In genomic region chr1:203281033-203281432, GRCh38 we compare ENCODE assay signal across 16 cellular contexts. TPM values are rescaled to one million over a fixed set of nuclear protein-coding genes. Genes with fewer than 3 reads are reported as not detected.
DNase-seq lines count a peak whose midpoint lies in the region; ATAC-seq and TF ChIP-seq lines count a peak whose summit lies in the region.
"Had no signal": no experiment of that assay in that cellular context is flagged by ENCODE, and none has a peak within 500 bp of the region (broad histone marks: within the 10 kb centered on the region; RNA-seq: fewer than 3 reads in every experiment).

No MANE protein-coding gene starts in this region.

- H3K4me3 Mint-ChIP-seq in T-helper 1 cell treated with Interleukin-12 subunit alpha and Interleukin-12 subunit beta and Interleukin-4 antibody, amounts not matched to agents 30 μg/mL and 1 μg/mL, for 36 hours: no peak overlapping the region
- no peak overlapping the region for H3K4me3 Mint-ChIP-seq in activated B cell treated with CpG ODN at 0.5 μM for 24 hours
- H3K4me3 Mint-ChIP-seq: central memory CD8-positive, alpha-beta T cell; natural killer cell had no signal

- CTCF ChIA-PET in activated B cell treated with CpG ODN at 0.5 μM for 24 hours (lab: Charles Lee): interaction anchor here (0.8 kb wide), 1 partner anchor 44 kb away, joined by 3 read pairs; no protein-coding TSS in a partner anchor

- H3K36me3 Mint-ChIP-seq in T-helper 1 cell treated with Interleukin-12 subunit alpha and Interleukin-12 subunit beta and Interleukin-4 antibody, amounts not matched to agents 30 μg/mL and 1 μg/mL, for 36 hours (ENCODE audit: low read depth): no peaks in the 10 kb centered on the region
- H3K36me3 Mint-ChIP-seq in activated B cell treated with CpG ODN at 0.5 μM for 24 hours (ENCODE audit: low read depth): no peaks in the 10 kb centered on the region
- H3K36me3 Mint-ChIP-seq: natural killer cell had no signal

- H3K27ac ChIP-seq in right cardiac atrium (ENCODE audit: low read length) (peak overlapping the region; percentile 56), suprapubic skin (peak overlapping the region; percentile 15)
- H3K27ac ChIP-seq: KMS-11 had no signal

- no peak for TF ChIP-seq POLR2A in suprapubic skin (IDR thresholded peaks at IDR 0.05)

- H3K9me3 Mint-ChIP-seq in T-helper 1 cell treated with Interleukin-12 subunit alpha and Interleukin-12 subunit beta and Interleukin-4 antibody, amounts not matched to agents 30 μg/mL and 1 μg/mL, for 36 hours: no peaks in the 10 kb centered on the region
- H3K9me3 Mint-ChIP-seq in activated B cell treated with CpG ODN at 0.5 μM for 24 hours: no peaks in the 10 kb centered on the region
- H3K9me3 Mint-ChIP-seq: central memory CD8-positive, alpha-beta T cell; natural killer cell had no signal

- no peaks in the 10 kb centered on the region for H3K36me3 ChIP-seq in suprapubic skin

- ATAC-seq in activated B cell treated with CpG ODN at 0.5 μM for 24 hours (ENCODE audit: low read depth): no peak
- ATAC-seq in right cardiac atrium: no peak
- no peak for ATAC-seq in GM18858 (IDR thresholded peaks at IDR 0.05; ENCODE audit: unreplicated experiment)
- ATAC-seq: natural killer cell had no signal

- H3K27me3 ChIP-seq in right cardiac atrium (ENCODE audit: control insufficient read depth, insufficient read depth) (no peaks in the 10 kb centered on the region), suprapubic skin (no peaks in the 10 kb centered on the region)

- TF ChIP-seq EP300 in suprapubic skin (IDR thresholded peaks at IDR 0.05): no peak

- H3K4me3 ChIP-seq in right cardiac atrium (ENCODE audit: low read length) (no peak overlapping the region), suprapubic skin (no peak overlapping the region)

- peak overlapping the region; percentile 14 for H3K27ac Mint-ChIP-seq in T-helper 1 cell treated with Interleukin-12 subunit alpha and Interleukin-12 subunit beta and Interleukin-4 antibody, amounts not matched to agents 30 μg/mL and 1 μg/mL, for 36 hours
- H3K27ac Mint-ChIP-seq in activated B cell treated with CpG ODN at 0.5 μM for 24 hours: peak overlapping the region; percentile 32

- POLR2A ChIA-PET in activated B cell treated with CpG ODN at 0.5 μM for 24 hours (lab: Charles Lee): interaction anchor here (30.4 to 31.2 kb wide), 2 partner anchors 31 to 43 kb away, joined by 1136 to 1942 read pairs; partner anchors contain the start of gene BTG2

- H3K27me3 Mint-ChIP-seq in T-helper 1 cell treated with Interleukin-12 subunit alpha and Interleukin-12 subunit beta and Interleukin-4 antibody, amounts not matched to agents 30 μg/mL and 1 μg/mL, for 36 hours (ENCODE audit: low read depth): no peaks in the 10 kb centered on the region
- no peaks in the 10 kb centered on the region for H3K27me3 Mint-ChIP-seq in activated B cell treated with CpG ODN at 0.5 μM for 24 hours
- H3K27me3 Mint-ChIP-seq: central memory CD8-positive, alpha-beta T cell had no signal

- peaks cover 41% of the 10 kb centered on the region for H3K4me1 Mint-ChIP-seq in T-helper 1 cell treated with Interleukin-12 subunit alpha and Interleukin-12 subunit beta and Interleukin-4 antibody, amounts not matched to agents 30 μg/mL and 1 μg/mL, for 36 hours (ENCODE audit: low read depth)
- H3K4me1 Mint-ChIP-seq in activated B cell treated with CpG ODN at 0.5 μM for 24 hours: peaks cover 79% of the 10 kb centered on the region

- 91% methylated on average over 3 of the region's 3 CpGs for WGBS in right cardiac atrium
- WGBS in suprapubic skin: 80% methylated on average over 3 of the region's 3 CpGs

- peaks cover 29% of the 10 kb centered on the region for H3K4me1 ChIP-seq in right cardiac atrium (ENCODE audit: control insufficient read depth, insufficient read depth, low read length)
- H3K4me1 ChIP-seq in suprapubic skin: peaks cover 66% of the 10 kb centered on the region

- H3K9me3 ChIP-seq in right cardiac atrium (ENCODE audit: control insufficient read depth, low read length) (no peaks in the 10 kb centered on the region), suprapubic skin (no peaks in the 10 kb centered on the region)

- no peak for DNase-seq in T-helper 1 cell
- DNase-seq in activated B cell treated with CpG ODN at 0.5 μM for 24 hours: no peak
- no peak for DNase-seq in right cardiac atrium
- no peak for DNase-seq in suprapubic skin (ENCODE audit: low spot score in 2 of 2)
- DNase-seq in germinal center (ENCODE audit: low spot score): no peak
- no peak for DNase-seq in RPMI8226
- DNase-seq: activated T-cell treated with anti-CD3 and anti-CD28 coated beads for 4 hours; hypothalamus; natural killer cell; NCI-H345; stimulated activated CD4-positive, alpha-beta T cell treated with anti-CD3 and anti-CD28 coated beads, Interleukin-2, amount 100 ng/mL, for 48 hours had no signal

- TF ChIP-seq CTCF in activated B cell treated with CpG ODN at 0.5 μM for 24 hours (IDR thresholded peaks at IDR 0.05) (no peak), suprapubic skin (IDR thresholded peaks at IDR 0.05) (no peak)

- intact Hi-C loops in activated B cell treated with CpG ODN at 0.5 μM for 24 hours (cut with micrococcal nuclease): loop anchor here (10.0 kb wide), 1 partner anchor 514 kb away; the partner anchor contains the start of genes ZBED6 and ZC3H11A
- intact Hi-C loops in right cardiac atrium (cut with DNase I): no loop called here

RNA-seq across cellular contexts. Expression of gene BTG2, which starts 24.3 kb away (rescaled TPM):
- 419 and 448 TPM in 2 replicates for total RNA-seq in activated B cell treated with CpG ODN at 0.5 μM for 24 hours
- total RNA-seq in right cardiac atrium: 100 to 1,000 TPM in 2 of 4 donors, 10 to 100 TPM in 2; 68.1 to 361 (median 105) TPM
- polyA plus RNA-seq in right cardiac atrium: 333 TPM
- 100 to 1,000 TPM; 160 to 319 (median 193) TPM for total RNA-seq in suprapubic skin

RNA-seq across cellular contexts. Expression of gene CHIT1, which starts 51.6 kb away (rescaled TPM):
- total RNA-seq in activated B cell treated with CpG ODN at 0.5 μM for 24 hours: 6.5 and 6.6 TPM in 2 replicates
- total RNA-seq in right cardiac atrium: under 1 TPM in 3 of 4 donors, not detected in 1; 0.25 to 0.64 (median 0.32) TPM
- polyA plus RNA-seq in right cardiac atrium: 0.09 TPM
- under 1 TPM in 3 of 4 donors, not detected in 1; 0.23 to 0.68 (median 0.32) TPM for total RNA-seq in suprapubic skin
- polyA plus RNA-seq: urinary bladder had no signal
